In genomic region chr10:113326160-113327111, GRCh38 we compare ENCODE assay signal across 9 cellular contexts.
DNase-seq lines count a peak whose midpoint lies in the region; ATAC-seq and TF ChIP-seq lines count a peak whose summit lies in the region.
"Had no signal": no experiment of that assay in that cellular context is flagged by ENCODE, and none has a peak within 500 bp of the region (broad histone marks: within the 10 kb centered on the region; RNA-seq: fewer than 3 reads in every experiment).

No MANE protein-coding gene starts in this region.

- no peak overlapping the region for H3K27ac ChIP-seq in mammary epithelial cell (ENCODE audit: insufficient read depth, low read depth, low read length)
- peak overlapping the region; percentile 52 for H3K27ac ChIP-seq in muscle layer of duodenum (ENCODE audit: low read length)
- peak overlapping the region; percentile 47 to 49 for H3K27ac ChIP-seq in uterus
- H3K27ac ChIP-seq: C4-2B had no signal

- no peak overlapping the region for H3K4me2 ChIP-seq in mammary epithelial cell (ENCODE audit: insufficient read depth, low read depth, low read length)

- H3K79me2 ChIP-seq in mammary epithelial cell (ENCODE audit: insufficient read depth, low read length) = no peaks in the 10 kb centered on the region

- no peak overlapping the region for H2AFZ ChIP-seq in mammary epithelial cell (ENCODE audit: low read depth, low read length)

- H3K4me1 ChIP-seq in mammary epithelial cell (ENCODE audit: insufficient read depth, low read length) (peaks cover 10% of the 10 kb centered on the region), muscle layer of duodenum (ENCODE audit: control insufficient read depth in 1 of 2, insufficient read depth in 2 of 2, low read length in 2 of 2) (peaks cover 0 to 5% of the 10 kb centered on the region in 2 donors), uterus (no peaks in the 10 kb centered on the region)

- H3K4me3 ChIP-seq in mammary epithelial cell (replicated peaks in 1 of 3; ENCODE audit: insufficient read depth in 1 of 3, low read depth in 2 of 3, low read length in 3 of 3) = no peak overlapping the region
- H3K4me3 ChIP-seq in muscle layer of duodenum (ENCODE audit: low read depth in 1 of 2, low read length in 2 of 2) = no peak overlapping the region
- no peak overlapping the region for H3K4me3 ChIP-seq in uterus

- no TSS peak for BruUV-seq in mammary epithelial cell (replicated peaks; lab: Mats Ljungman, UMichigan)

- peak overlapping the region; percentile 93 for H3K27ac Mint-ChIP-seq in HFFc6

- peak overlapping the region; percentile 28 for H3K4me3 Mint-ChIP-seq in HFFc6

- H3K36me3 ChIP-seq in mammary epithelial cell (ENCODE audit: insufficient read depth, low read length) = no peaks in the 10 kb centered on the region
- no peaks in the 10 kb centered on the region for H3K36me3 ChIP-seq in muscle layer of duodenum (ENCODE audit: control insufficient read depth in 1 of 2, insufficient read depth in 2 of 2, low read length in 2 of 2)
- no peaks in the 10 kb centered on the region for H3K36me3 ChIP-seq in uterus

- DNase-seq in activated CD4-positive, CD25-positive, alpha-beta regulatory T cell treated with anti-CD3 and anti-CD28 coated beads, Interleukin-2, amount 50 U/mL, for 72 hours = no peak
- DNase-seq in HFFc6 (peak; percentile 96), MV-4-11 (lab: John Stamatoyannopoulos, UW) (peak; percentile 67), mammary epithelial cell (peak; percentile 71), uterus (peak; percentile 50 to 52), NCI-H748 (lab: John Stamatoyannopoulos, UW; ENCODE audit: unreplicated experiment) (no peak)

- in situ Hi-C loops in mammary epithelial cell (cut with MboI; ENCODE audit: low sequenced_read_pairs in 2 of 2) = no loop called here

- no peak for TF ChIP-seq POLR2A in uterus (IDR thresholded peaks at IDR 0.05)

- no peaks in the 10 kb centered on the region for H4K20me1 ChIP-seq in mammary epithelial cell (ENCODE audit: insufficient read depth, low read length)

- WGBS in mammary epithelial cell (ENCODE audit: low coverage, missing lambda C conversion rate) = 28% methylated on average over 4 of the region's 5 CpGs

- H3K36me3 Mint-ChIP-seq in HFFc6 (ENCODE audit: low read depth) = no peaks in the 10 kb centered on the region

- intact Hi-C loops in mammary epithelial cell (cut with micrococcal nuclease) = no loop called here
- intact Hi-C loops in uterus (cut with DNase I; ENCODE audit: low total_unique reads) = no loop called here

- dilution Hi-C loops in mammary epithelial cell (cut with HindIII; ENCODE audit: low sequenced_read_pairs) = no loop called here

- H3K27me3 Mint-ChIP-seq in HFFc6 (ENCODE audit: insufficient read depth) = peaks cover 5% of the 10 kb centered on the region

- H3K4me1 Mint-ChIP-seq in HFFc6 (ENCODE audit: low read depth) = peaks cover 55% of the 10 kb centered on the region

- peak; percentile 64 to 69 for ATAC-seq in activated CD4-positive, CD25-positive, alpha-beta regulatory T cell treated with anti-CD3 and anti-CD28 coated beads, Interleukin-2, amount 50 U/mL, for 24 hours

- peak; percentile 70 for TF ChIP-seq CTCF in HFFc6 (IDR thresholded peaks at IDR 0.05)
- peak in 1 of 2 donors; percentile 10 for TF ChIP-seq CTCF in mammary epithelial cell (conservative IDR thresholded peaks at IDR 0.05 in 1 of 2, IDR thresholded peaks at IDR 0.05 in 1 of 2; ENCODE audit: extremely low read depth in 1 of 2, insufficient read depth in 1 of 2, low read depth in 1 of 2, low read length in 2 of 2)
- TF ChIP-seq CTCF in uterus (IDR thresholded peaks at IDR 0.05) = no peak

- no peaks in the 10 kb centered on the region for H3K9me3 Mint-ChIP-seq in HFFc6

- H3K9me3 ChIP-seq in mammary epithelial cell (replicated peaks; ENCODE audit: insufficient read depth, low read length) = no peaks in the 10 kb centered on the region
- no peaks in the 10 kb centered on the region for H3K9me3 ChIP-seq in muscle layer of duodenum (ENCODE audit: control insufficient read depth in 1 of 2, low read length in 2 of 2)
- H3K9me3 ChIP-seq in uterus = no peaks in the 10 kb centered on the region

- CTCF ChIA-PET in mammary epithelial cell (lab: Charles Lee; ENCODE audit: low non-redundant PET) = no interaction called here

- H3K27me3 ChIP-seq in mammary epithelial cell (ENCODE audit: insufficient read depth, low read length) = no peaks in the 10 kb centered on the region
- H3K27me3 ChIP-seq in muscle layer of duodenum (ENCODE audit: low read depth, low read length) = no peaks in the 10 kb centered on the region
- H3K27me3 ChIP-seq in uterus = no peaks in the 10 kb centered on the region

- H3K9ac ChIP-seq in mammary epithelial cell (ENCODE audit: insufficient read depth, low read length) = no peak overlapping the region

Comparison
In these comparisons a context has a peak if more than half of its experiments do, and no peak if none do; other contexts are left out.
1. DNase-seq: peak in HFFc6 (single experiment), MV-4-11 (single experiment), mammary epithelial cell (single experiment) and uterus (2 of 2); none in activated CD4-positive, CD25-positive, alpha-beta regulatory T cell treated with anti-CD3 and anti-CD28 coated beads, Interleukin-2, amount 50 U/mL, for 72 hours (single experiment) and NCI-H748 (single experiment).